Comparison of ENCODE assay signal across 8 cellular contexts in genomic region chrX:136909706-136910564, GRCh38. TPM values are rescaled to one million over a fixed set of nuclear protein-coding genes. Genes with fewer than 3 reads are reported as not detected.
DNase-seq lines count a peak whose midpoint lies in the region; ATAC-seq and TF ChIP-seq lines count a peak whose summit lies in the region.

No MANE protein-coding gene starts in this region.

- H2AFZ ChIP-seq in KMS-11 (ENCODE audit: low read depth) = peak overlapping the region; percentile 86

- no peaks in the 10 kb centered on the region for H3K79me2 ChIP-seq in KMS-11 (ENCODE audit: insufficient read depth, low read depth)

- H3K36me3 ChIP-seq in KMS-11 (ENCODE audit: insufficient read depth) = no peaks in the 10 kb centered on the region
- H3K36me3 ChIP-seq in Panc1 (ENCODE audit: control insufficient read depth, insufficient read depth, low read length) = no peaks in the 10 kb centered on the region

- H3K27ac Mint-ChIP-seq in activated T-cell treated with anti-CD3 and anti-CD28 coated beads, Interleukin-2, amount 50 U/mL, for 72 hours = peak overlapping the region; percentile 11
- peak overlapping the region; percentile 28 to 97 (median 92) for H3K27ac Mint-ChIP-seq in naive B cell
- H3K27ac Mint-ChIP-seq in stimulated activated naive CD8-positive, alpha-beta T cell treated with anti-CD3 and anti-CD28 coated beads, Interleukin-15, Interleukin-2, amounts not matched to agents 100 ng/mL and 50 ng/mL, for 24 hours = peak overlapping the region; percentile 86

- H3K27ac ChIP-seq in KMS-11 (peak overlapping the region; percentile 76), Panc1 (ENCODE audit: low read length) (peak overlapping the region; percentile 91)

- ATAC-seq in GM21737 (IDR thresholded peaks at IDR 0.05; ENCODE audit: unreplicated experiment) (peak; percentile 59), Panc1 (peak; percentile 87), naive B cell (ENCODE audit: low read depth in 2 of 2) (peak; percentile 50 to 54)
- ATAC-seq in activated T-cell treated with anti-CD3 and anti-CD28 coated beads, Interleukin-2, amount 50 U/mL, for 72 hours (replicated peaks in 1 of 2) = peak; percentile 68 to 70

- no peaks in the 10 kb centered on the region for H3K9me3 Mint-ChIP-seq in activated T-cell treated with anti-CD3 and anti-CD28 coated beads, Interleukin-2, amount 50 U/mL, for 72 hours
- H3K9me3 Mint-ChIP-seq in naive B cell = no peaks in the 10 kb centered on the region
- H3K9me3 Mint-ChIP-seq in stimulated activated naive CD8-positive, alpha-beta T cell treated with anti-CD3 and anti-CD28 coated beads, Interleukin-15, Interleukin-2, amounts not matched to agents 100 ng/mL and 50 ng/mL, for 24 hours = no peaks in the 10 kb centered on the region

- no peaks in the 10 kb centered on the region for H4K20me1 ChIP-seq in KMS-11 (ENCODE audit: insufficient read depth)

- in situ Hi-C loops in Panc1 (cut with HindIII; ENCODE audit: low pct_unique_long_range_greater_than_20kb, low sequenced_read_pairs) = no loop called here

- H3K27me3 Mint-ChIP-seq in activated T-cell treated with anti-CD3 and anti-CD28 coated beads, Interleukin-2, amount 50 U/mL, for 72 hours (ENCODE audit: low read depth) = peaks cover 6% of the 10 kb centered on the region
- H3K27me3 Mint-ChIP-seq in naive B cell = no peaks in the 10 kb centered on the region
- no peaks in the 10 kb centered on the region for H3K27me3 Mint-ChIP-seq in stimulated activated naive CD8-positive, alpha-beta T cell treated with anti-CD3 and anti-CD28 coated beads, Interleukin-15, Interleukin-2, amounts not matched to agents 100 ng/mL and 50 ng/mL, for 24 hours

- no TSS peak for BruUV-seq in Panc1 (replicated peaks; lab: Mats Ljungman, UMichigan)

- H3K9ac ChIP-seq in KMS-11 = peak overlapping the region; percentile 59; the same call in 1 of the 2 replicates

- H3K36me3 Mint-ChIP-seq in activated T-cell treated with anti-CD3 and anti-CD28 coated beads, Interleukin-2, amount 50 U/mL, for 72 hours (ENCODE audit: insufficient read depth in 2 of 2) = no peaks in the 10 kb centered on the region
- H3K36me3 Mint-ChIP-seq in naive B cell = no peaks in the 10 kb centered on the region
- H3K36me3 Mint-ChIP-seq in stimulated activated naive CD8-positive, alpha-beta T cell treated with anti-CD3 and anti-CD28 coated beads, Interleukin-15, Interleukin-2, amounts not matched to agents 100 ng/mL and 50 ng/mL, for 24 hours (ENCODE audit: low read depth) = no peaks in the 10 kb centered on the region

- peaks cover 26% of the 10 kb centered on the region for H3K4me1 Mint-ChIP-seq in activated T-cell treated with anti-CD3 and anti-CD28 coated beads, Interleukin-2, amount 50 U/mL, for 72 hours (ENCODE audit: low read depth)
- H3K4me1 Mint-ChIP-seq in naive B cell = peaks cover 6 to 10% (median 10%) of the 10 kb centered on the region in 3 donors
- peaks cover 11% of the 10 kb centered on the region for H3K4me1 Mint-ChIP-seq in stimulated activated naive CD8-positive, alpha-beta T cell treated with anti-CD3 and anti-CD28 coated beads, Interleukin-15, Interleukin-2, amounts not matched to agents 100 ng/mL and 50 ng/mL, for 24 hours (ENCODE audit: low read depth)

- no peak for TF ChIP-seq CTCF in KMS-11 (conservative IDR thresholded peaks at IDR 0.05; ENCODE audit: low read depth, low read length)
- no peak for TF ChIP-seq CTCF in Panc1 (IDR thresholded peaks at IDR 0.05)

- H3K9me3 ChIP-seq in Panc1 (ENCODE audit: control insufficient read depth, insufficient read depth, low read depth, low read length) = no peaks in the 10 kb centered on the region

- peak; percentile 87 for DNase-seq in DMS79 treated with DMSO at 0.1 percent for 48 hours (lab: John Stamatoyannopoulos, UW)
- peak; percentile 72 for DNase-seq in Panc1 (ENCODE audit: low read depth, low spot score)
- peak; percentile 62 to 66 for DNase-seq in activated T-cell treated with anti-CD3 and anti-CD28 coated beads, Interleukin-2, amount 50 U/mL, for 72 hours
- peak; percentile 94 for DNase-seq in fibroblast of gingiva (ENCODE audit: low read depth)
- DNase-seq in naive B cell = peak; percentile 39

- intact Hi-C loops in Panc1 (cut with micrococcal nuclease; ENCODE audit: unreplicated experiment) = no loop called here

- H3K4me3 Mint-ChIP-seq in activated T-cell treated with anti-CD3 and anti-CD28 coated beads, Interleukin-2, amount 50 U/mL, for 72 hours = peak overlapping the region; percentile 72 to 98
- H3K4me3 Mint-ChIP-seq in naive B cell = peak overlapping the region; percentile 95 to 98 (median 96)
- H3K4me3 Mint-ChIP-seq in stimulated activated naive CD8-positive, alpha-beta T cell treated with anti-CD3 and anti-CD28 coated beads, Interleukin-15, Interleukin-2, amounts not matched to agents 100 ng/mL and 50 ng/mL, for 24 hours = peak overlapping the region; percentile 86

- peak overlapping the region; percentile 66 for H3K4me2 ChIP-seq in KMS-11

- H3K4me3 ChIP-seq in KMS-11 (IDR thresholded peaks at IDR 0.05; ENCODE audit: insufficient read depth, low read depth, low read length) (no peak overlapping the region), Panc1 (ENCODE audit: low read depth in 2 of 2, low read length in 2 of 2) (peak overlapping the region; percentile 89 to 98)

- CTCF ChIA-PET in Panc1 (lab: Charles Lee) = no interaction called here

- POLR2A ChIA-PET in Panc1 (lab: Charles Lee) = interaction anchor here (1.5 kb wide), 1 partner anchor 29 kb away, joined by 8 read pairs; the partner anchor contains the start of gene RBMX

- no peaks in the 10 kb centered on the region for H3K27me3 ChIP-seq in KMS-11 (ENCODE audit: insufficient read depth, low read depth)
- H3K27me3 ChIP-seq in Panc1 (ENCODE audit: control insufficient read depth, insufficient read depth, low read length) = no peaks in the 10 kb centered on the region

- peaks cover 18% of the 10 kb centered on the region for H3K4me1 ChIP-seq in KMS-11 (ENCODE audit: low read depth, poor library complexity, severe bottlenecking)
- peaks cover 5% of the 10 kb centered on the region for H3K4me1 ChIP-seq in Panc1 (ENCODE audit: control insufficient read depth, insufficient read depth, low read length)

RNA-seq across cellular contexts. Expression of gene RBMX, which starts 29.4 kb away (rescaled TPM):
- 239 TPM for total RNA-seq in Panc1 (2021; ENCODE audit: unreplicated experiment)
- 145 TPM for polyA plus RNA-seq in Panc1 (2012; ENCODE audit: insufficient read length)
- total RNA-seq in activated T-cell treated with anti-CD3 and anti-CD28 coated beads, Interleukin-2, amount 50 U/mL, for 72 hours = 100 to 1,000 TPM; 296 to 315 TPM
- polyA plus RNA-seq in naive B cell (ENCODE audit: low read depth in 6 of 6) = 100 to 1,000 TPM; 168 to 253 (median 209) TPM

Comparison
In these comparisons a context has a peak if more than half of its experiments do, and no peak if none do; other contexts are left out.
1. DNase-seq: peak in every context shown above with its lines; median percentile 94 in fibroblast of gingiva; 87 in DMS79 treated with DMSO at 0.1 percent for 48 hours; 72 in Panc1; 64 in activated T-cell treated with anti-CD3 and anti-CD28 coated beads, Interleukin-2, amount 50 U/mL, for 72 hours; 39 in naive B cell.
2. H3K27ac Mint-ChIP-seq: peak in every context shown above with its lines; median percentile 92 in naive B cell; 86 in stimulated activated naive CD8-positive, alpha-beta T cell treated with anti-CD3 and anti-CD28 coated beads, Interleukin-15, Interleukin-2, amounts not matched to agents 100 ng/mL and 50 ng/mL, for 24 hours; 11 in activated T-cell treated with anti-CD3 and anti-CD28 coated beads, Interleukin-2, amount 50 U/mL, for 72 hours.